Comparison of ENCODE assay signal across 19 cellular contexts in the genomic region with DNA sequence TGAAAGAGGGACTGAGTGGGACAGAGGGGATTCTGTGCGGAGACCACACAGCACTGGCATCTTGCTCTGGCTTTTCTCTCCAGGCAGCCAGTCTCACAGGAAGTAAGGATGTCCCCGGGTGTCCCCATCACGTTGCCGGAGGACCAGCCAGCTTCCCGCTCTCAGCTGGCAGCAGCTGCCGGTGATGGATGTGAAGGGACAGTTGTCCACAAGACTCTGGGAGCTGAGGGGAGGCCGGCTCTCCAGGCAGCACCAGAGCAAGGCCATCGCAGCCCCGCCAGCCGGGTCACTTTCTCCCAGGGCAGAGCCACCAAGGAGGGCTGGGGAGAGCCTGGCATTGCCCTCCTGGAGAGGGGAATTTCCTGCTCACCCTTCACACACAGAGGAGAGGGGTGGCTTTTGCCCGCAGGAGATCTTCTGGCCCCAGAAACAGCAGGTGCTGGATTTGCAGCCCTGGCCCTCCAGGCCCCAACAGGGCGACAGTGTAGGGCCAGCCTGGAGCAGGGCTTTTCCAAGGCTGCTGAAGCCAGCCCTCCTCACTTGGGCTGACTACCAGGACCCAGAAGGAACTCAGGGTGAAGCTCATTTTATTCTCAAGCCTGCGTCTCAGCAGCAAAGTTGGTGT. TPM values are rescaled to one million over a fixed set of nuclear protein-coding genes. Genes with fewer than 3 reads are reported as not detected.
DNase-seq lines count a peak whose midpoint lies in the region; ATAC-seq and TF ChIP-seq lines count a peak whose summit lies in the region.
"Had no signal": no experiment of that assay in that cellular context is flagged by ENCODE, and none has a peak within 500 bp of the region (broad histone marks: within the 10 kb centered on the region; RNA-seq: fewer than 3 reads in every experiment).

No MANE protein-coding gene starts in this region.

- peak in 8 of 14 donors; percentile 23 to 85 (median 40) for DNase-seq in C1 segment of cervical spinal cord (lab: John Stamatoyannopoulos, UW)
- DNase-seq in amygdala (lab: John Stamatoyannopoulos, UW), result peak in 36 of 56 donors; percentile 18 to 74 (median 46)
- peak in 39 of 56 donors; percentile 12 to 70 (median 52) for DNase-seq in nucleus accumbens (lab: John Stamatoyannopoulos, UW)
- DNase-seq in gastrocnemius medialis, result no peak
- no peak for DNase-seq in activated T-helper 2 cell treated with anti-CD3 and anti-CD28 coated beads, Interferon-gamma antibody, Interleukin-2, Interleukin-4, amounts not matched to agents 10 μg/mL and 5 μg/mL and 100 μg/mL, durations not matched to agents 14 hours and 24 hours and 36 hours (ENCODE audit: low spot score)
- DNase-seq in NCI-H146 (lab: John Stamatoyannopoulos, UW), result no peak
- DNase-seq: activated naive CD8-positive, alpha-beta T cell treated with anti-CD3 and anti-CD28 coated beads for 36 hours; brain microvascular endothelial cell; CD4-positive, CD25-positive, alpha-beta regulatory T cell; DMS153; foreskin keratinocyte; MM.1S; NCI-H1694 treated with DMSO at 0.1 percent for 48 hours had no signal

- intact Hi-C loops in gastrocnemius medialis (cut with DNase I; ENCODE audit: low total_unique reads), result no loop called here
- intact Hi-C loops in activated T-helper 2 cell treated with anti-CD3 and anti-CD28 coated beads, Interferon-gamma antibody, Interleukin-2, Interleukin-4, amounts not matched to agents 10 μg/mL and 5 μg/mL and 100 μg/mL, durations not matched to agents 14 hours and 24 hours and 36 hours (cut with micrococcal nuclease), result no loop called here

- no peak overlapping the region for H3K9ac ChIP-seq in iPS-18a (ENCODE audit: low read length)

- ATAC-seq in gastrocnemius medialis (no peak), GM18870 (IDR thresholded peaks at IDR 0.05; ENCODE audit: unreplicated experiment) (no peak)
- ATAC-seq: foreskin keratinocyte, GM12878 had no signal

- in situ Hi-C loops in gastrocnemius medialis (cut with MboI; ENCODE audit: low sequenced_read_pairs in 4 of 4), result no loop called here

- H3K4me1 Mint-ChIP-seq in activated T-helper 2 cell treated with anti-CD3 and anti-CD28 coated beads, Interferon-gamma antibody, Interleukin-2, Interleukin-4, amounts not matched to agents 10 μg/mL and 5 μg/mL and 100 μg/mL, durations not matched to agents 14 hours and 24 hours and 36 hours (ENCODE audit: low read depth), result no peaks in the 10 kb centered on the region
- H3K4me1 Mint-ChIP-seq: activated naive CD8-positive, alpha-beta T cell treated with anti-CD3 and anti-CD28 coated beads for 36 hours; CD4-positive, CD25-positive, alpha-beta regulatory T cell had no signal

- H3K27me3 ChIP-seq in iPS-18a (ENCODE audit: control insufficient read depth, insufficient read depth, low read length), result no peaks in the 10 kb centered on the region
- peaks cover 0 to 3% (median 0%) of the 10 kb centered on the region in 3 donors for H3K27me3 ChIP-seq in gastrocnemius medialis
- H3K27me3 ChIP-seq: brain microvascular endothelial cell had no signal

- H3K4me3 ChIP-seq in iPS-18a (ENCODE audit: low read length) (no peak overlapping the region), gastrocnemius medialis (no peak overlapping the region)
- H3K4me3 ChIP-seq: GM12878, skin epidermis had no signal

- no peaks in the 10 kb centered on the region for H3K36me3 Mint-ChIP-seq in activated T-helper 2 cell treated with anti-CD3 and anti-CD28 coated beads, Interferon-gamma antibody, Interleukin-2, Interleukin-4, amounts not matched to agents 10 μg/mL and 5 μg/mL and 100 μg/mL, durations not matched to agents 14 hours and 24 hours and 36 hours (ENCODE audit: low read depth)
- H3K36me3 Mint-ChIP-seq: activated naive CD8-positive, alpha-beta T cell treated with anti-CD3 and anti-CD28 coated beads for 36 hours; CD4-positive, CD25-positive, alpha-beta regulatory T cell had no signal

- H3K36me3 ChIP-seq in iPS-18a (ENCODE audit: control insufficient read depth, low read depth, low read length) (no peaks in the 10 kb centered on the region), gastrocnemius medialis (no peaks in the 10 kb centered on the region)
- H3K36me3 ChIP-seq: brain microvascular endothelial cell had no signal

- no peak for TF ChIP-seq POLR2A in gastrocnemius medialis (IDR thresholded peaks at IDR 0.05)

- no peaks in the 10 kb centered on the region for H3K27me3 Mint-ChIP-seq in activated T-helper 2 cell treated with anti-CD3 and anti-CD28 coated beads, Interferon-gamma antibody, Interleukin-2, Interleukin-4, amounts not matched to agents 10 μg/mL and 5 μg/mL and 100 μg/mL, durations not matched to agents 14 hours and 24 hours and 36 hours (ENCODE audit: low read depth)
- H3K27me3 Mint-ChIP-seq: activated naive CD8-positive, alpha-beta T cell treated with anti-CD3 and anti-CD28 coated beads for 36 hours had no signal

- H3K27ac Mint-ChIP-seq in activated T-helper 2 cell treated with anti-CD3 and anti-CD28 coated beads, Interferon-gamma antibody, Interleukin-2, Interleukin-4, amounts not matched to agents 10 μg/mL and 5 μg/mL and 100 μg/mL, durations not matched to agents 14 hours and 24 hours and 36 hours, result no peak overlapping the region
- H3K27ac Mint-ChIP-seq: activated naive CD8-positive, alpha-beta T cell treated with anti-CD3 and anti-CD28 coated beads for 36 hours; CD4-positive, CD25-positive, alpha-beta regulatory T cell had no signal

- no peaks in the 10 kb centered on the region for H3K9me3 ChIP-seq in iPS-18a (ENCODE audit: control insufficient read depth, low read depth, low read length)
- no peaks in the 10 kb centered on the region for H3K9me3 ChIP-seq in gastrocnemius medialis

- H3K4me3 Mint-ChIP-seq in activated T-helper 2 cell treated with anti-CD3 and anti-CD28 coated beads, Interferon-gamma antibody, Interleukin-2, Interleukin-4, amounts not matched to agents 10 μg/mL and 5 μg/mL and 100 μg/mL, durations not matched to agents 14 hours and 24 hours and 36 hours (ENCODE audit: low read depth), result no peak overlapping the region
- H3K4me3 Mint-ChIP-seq: activated naive CD8-positive, alpha-beta T cell treated with anti-CD3 and anti-CD28 coated beads for 36 hours; CD4-positive, CD25-positive, alpha-beta regulatory T cell had no signal

- no peak for TF ChIP-seq CTCF in gastrocnemius medialis (IDR thresholded peaks at IDR 0.05 in 4 of 5, conservative IDR thresholded peaks at IDR 0.05 in 1 of 5)

- peak overlapping the region; percentile 32 for H3K27ac ChIP-seq in iPS-18a (ENCODE audit: low read length)
- no peak overlapping the region for H3K27ac ChIP-seq in gastrocnemius medialis
- H3K27ac ChIP-seq: brain microvascular endothelial cell, foreskin keratinocyte, skin epidermis had no signal

- H3K9me3 Mint-ChIP-seq in activated T-helper 2 cell treated with anti-CD3 and anti-CD28 coated beads, Interferon-gamma antibody, Interleukin-2, Interleukin-4, amounts not matched to agents 10 μg/mL and 5 μg/mL and 100 μg/mL, durations not matched to agents 14 hours and 24 hours and 36 hours, result no peaks in the 10 kb centered on the region
- H3K9me3 Mint-ChIP-seq: activated naive CD8-positive, alpha-beta T cell treated with anti-CD3 and anti-CD28 coated beads for 36 hours; CD4-positive, CD25-positive, alpha-beta regulatory T cell had no signal

- H3K4me1 ChIP-seq in iPS-18a (ENCODE audit: control insufficient read depth, low read depth, low read length), result peaks cover 33% of the 10 kb centered on the region
- H3K4me1 ChIP-seq in gastrocnemius medialis, result no peaks in the 10 kb centered on the region
- H3K4me1 ChIP-seq: foreskin keratinocyte had no signal

RNA-seq across cellular contexts. Expression of gene B3GNT7, which starts 24.0 kb away (rescaled TPM):
- total RNA-seq in gastrocnemius medialis, result under 1 TPM; 0.10 to 0.60 (median 0.44) TPM
- 0.05 and 0.09 TPM in 2 replicates for total RNA-seq in activated T-helper 2 cell treated with anti-CD3 and anti-CD28 coated beads, Interferon-gamma antibody, Interleukin-2, Interleukin-4, amounts not matched to agents 10 μg/mL and 5 μg/mL and 100 μg/mL, durations not matched to agents 14 hours and 24 hours and 36 hours
- total RNA-seq: CD4-positive, CD25-positive, alpha-beta regulatory T cell; H4; NCI-H460 had no signal

Comparison
In these comparisons a context has a peak if more than half of its experiments do, and no peak if none do; other contexts are left out.
1. DNase-seq: peak in C1 segment of cervical spinal cord (8 of 14), amygdala (36 of 56) and nucleus accumbens (39 of 56); none in gastrocnemius medialis (0 of 2), activated T-helper 2 cell treated with anti-CD3 and anti-CD28 coated beads, Interferon-gamma antibody, Interleukin-2, Interleukin-4, amounts not matched to agents 10 μg/mL and 5 μg/mL and 100 μg/mL, durations not matched to agents 14 hours and 24 hours and 36 hours (single experiment) and NCI-H146 (single experiment).